Comparison of ENCODE assay signal across 10 cellular contexts in genomic region chr4:153655928-153656327, GRCh38. TPM values are rescaled to one million over a fixed set of nuclear protein-coding genes. Genes with fewer than 3 reads are reported as not detected.
DNase-seq lines count a peak whose midpoint lies in the region; ATAC-seq, FAIRE-seq and TF ChIP-seq lines count a peak whose summit lies in the region.
"Had no signal": no experiment of that assay in that cellular context is flagged by ENCODE, and none has a peak within 500 bp of the region (broad histone marks: within the 10 kb centered on the region; RNA-seq: fewer than 3 reads in every experiment).

No MANE protein-coding gene starts in this region.

- intact Hi-C loops in lower lobe of right lung (cut with DNase I): no loop called here

- H3K4me3 ChIP-seq in choroid plexus epithelial cell (ENCODE audit: low read depth, low read length) (no peak overlapping the region), lower lobe of right lung (no peak overlapping the region), small intestine (ENCODE audit: low read depth in 1 of 2, low read length in 2 of 2) (no peak overlapping the region)

- H3K27ac ChIP-seq in lower lobe of right lung (peak overlapping the region; percentile 70), small intestine (ENCODE audit: low read depth in 1 of 2, low read length in 1 of 2) (no peak overlapping the region)

- H3K4me1 ChIP-seq in lower lobe of right lung (peaks cover 50% of the 10 kb centered on the region), small intestine (ENCODE audit: control insufficient read depth in 2 of 2, insufficient read depth in 1 of 2, low read depth in 1 of 2, low read length in 1 of 2) (no peaks in the 10 kb centered on the region)

- H3K9me3 ChIP-seq in lower lobe of right lung (no peaks in the 10 kb centered on the region), small intestine (ENCODE audit: control insufficient read depth, low read depth) (no peaks in the 10 kb centered on the region)

- TF ChIP-seq CTCF in choroid plexus epithelial cell (conservative IDR thresholded peaks at IDR 0.05; ENCODE audit: low read depth, low read length) (no peak), lower lobe of right lung (IDR thresholded peaks at IDR 0.05) (no peak)

- no peak for FAIRE-seq in small intestine (lab: Jason Lieb, UNC)
- FAIRE-seq: urothelium cell line had no signal

- H3K27me3 ChIP-seq in lower lobe of right lung (ENCODE audit: low read depth) (no peaks in the 10 kb centered on the region), small intestine (ENCODE audit: control insufficient read depth in 2 of 2, insufficient read depth in 2 of 2, low read length in 2 of 2) (no peaks in the 10 kb centered on the region)

- peak; percentile 31 for DNase-seq in NOMO-1 treated with dmso at 0.1 percent for 144 hours (lab: John Stamatoyannopoulos, UW; ENCODE audit: unreplicated experiment)
- DNase-seq in choroid plexus epithelial cell (ENCODE audit: low read depth): peak; percentile 67
- DNase-seq in lower lobe of right lung: peak; percentile 74
- peak; percentile 27 for DNase-seq in stromal cell of bone marrow (ENCODE audit: low read depth)
- no peak for DNase-seq in NCI-H2081 (lab: John Stamatoyannopoulos, UW)
- no peak for DNase-seq in small intestine
- DNase-seq: NCI-H526 had no signal

- 75 to 81% (median 79%) methylated on average over 4 of the region's 4 CpGs for WGBS in small intestine, 3 donors

- no peaks in the 10 kb centered on the region for H3K36me3 ChIP-seq in lower lobe of right lung
- H3K36me3 ChIP-seq in small intestine (ENCODE audit: control insufficient read depth in 2 of 2, insufficient read depth in 2 of 2, low read length in 2 of 2): no peaks in the 10 kb centered on the region

- ATAC-seq in lower lobe of right lung (peak; percentile 75 to 83), GM21576 (IDR thresholded peaks at IDR 0.05; ENCODE audit: unreplicated experiment) (no peak), HG03439 (IDR thresholded peaks at IDR 0.05; ENCODE audit: unreplicated experiment) (no peak)

RNA-seq across cellular contexts. Expression of gene TLR2, which starts 28.2 kb away (rescaled TPM):
- total RNA-seq in lower lobe of right lung: 102 TPM
- polyA plus RNA-seq in small intestine: 1 to 10 TPM; 1.4 to 4.6 (median 1.6) TPM

Comparison
In these comparisons a context has a peak if more than half of its experiments do, and no peak if none do; other contexts are left out.
1. DNase-seq: peak in NOMO-1 treated with dmso at 0.1 percent for 144 hours (single experiment), choroid plexus epithelial cell (single experiment), lower lobe of right lung (single experiment) and stromal cell of bone marrow (single experiment); none in NCI-H2081 (0 of 2) and small intestine (single experiment).
2. ATAC-seq: peak in lower lobe of right lung (2 of 2); none in GM21576 (single experiment) and HG03439 (single experiment).